In the genomic region with DNA sequence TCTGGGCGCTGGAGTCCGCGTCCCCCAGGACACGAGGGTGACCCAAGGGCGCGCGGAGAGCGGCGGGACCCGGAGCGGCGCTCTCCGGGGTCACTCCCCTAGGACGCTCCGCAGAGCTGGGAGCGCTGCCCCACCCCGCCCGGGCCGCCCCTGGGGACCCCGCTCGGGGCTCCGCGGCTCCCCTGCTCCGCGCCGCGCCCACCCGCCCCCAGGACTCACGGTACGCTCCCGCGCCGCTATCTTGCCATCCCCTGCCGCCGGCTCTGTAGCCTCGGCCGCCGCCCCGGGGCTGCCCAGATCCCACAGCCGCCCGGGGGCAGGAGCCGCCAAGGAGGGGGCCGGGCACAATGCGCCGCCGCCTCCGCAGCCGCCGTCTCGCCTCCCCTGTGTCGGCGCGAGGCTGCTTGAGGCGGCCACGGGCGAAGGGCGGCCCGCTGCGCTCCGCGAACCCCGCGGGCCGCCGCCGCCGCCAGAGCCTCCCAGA, we compare ENCODE assay signal across 8 cellular contexts. TPM values are rescaled to one million over a fixed set of nuclear protein-coding genes. Genes with fewer than 3 reads are reported as not detected.
DNase-seq lines count a peak whose midpoint lies in the region; ATAC-seq, FAIRE-seq and TF ChIP-seq lines count a peak whose summit lies in the region.

No MANE protein-coding gene starts in this region.

- H3K9me3 ChIP-seq in thymus (ENCODE audit: control insufficient read depth), result no peaks in the 10 kb centered on the region

- peaks cover 40% of the 10 kb centered on the region for H3K27me3 ChIP-seq in thymus (ENCODE audit: control insufficient read depth, insufficient read depth)

- FAIRE-seq in HTR-8/SVneo (lab: Jason Lieb, UNC), result peak; percentile 90

- no peaks in the 10 kb centered on the region for H3K36me3 ChIP-seq in thymus (ENCODE audit: control insufficient read depth, insufficient read depth)

- peak overlapping the region; percentile 82 for H3K27ac ChIP-seq in thymus (ENCODE audit: low read depth)

- peak; percentile 51 for ATAC-seq in GM19023 (IDR thresholded peaks at IDR 0.05; ENCODE audit: unreplicated experiment)
- ATAC-seq in left lobe of liver, result peak; percentile 56
- ATAC-seq in GM18909 (IDR thresholded peaks at IDR 0.05; ENCODE audit: poor library complexity, unreplicated experiment), result no peak
- no peak for ATAC-seq in GM21717 (IDR thresholded peaks at IDR 0.05; ENCODE audit: unreplicated experiment)
- no peak for ATAC-seq in HG03280 (IDR thresholded peaks at IDR 0.05; ENCODE audit: unreplicated experiment)

- H3K4me1 ChIP-seq in thymus (ENCODE audit: control insufficient read depth, insufficient read depth, low read length), result peaks cover 6% of the 10 kb centered on the region

- 3% methylated on average over 67 of the region's 67 CpGs for WGBS in thymus

- in situ Hi-C loops in astrocyte of the spinal cord (cut with HindIII; ENCODE audit: low sequenced_read_pairs), result no loop called here

- DNase-seq in HTR-8/SVneo (ENCODE audit: insufficient read length, low spot score) (no peak), astrocyte of the spinal cord (ENCODE audit: low read depth, low spot score) (no peak), left lobe of liver (ENCODE audit: low spot score) (no peak)

- peak overlapping the region; percentile 84 for H3K4me3 ChIP-seq in astrocyte of the spinal cord (ENCODE audit: low read depth, low read length)
- H3K4me3 ChIP-seq in thymus (ENCODE audit: low read length), result peak overlapping the region; percentile 56

- no peak for TF ChIP-seq CTCF in astrocyte of the spinal cord (IDR thresholded peaks at IDR 0.05; ENCODE audit: low read depth, low read length)

RNA-seq across cellular contexts. Expression of gene LIFR, which starts 0.3 kb away (rescaled TPM):
- total RNA-seq in left lobe of liver, result 21.9 TPM
- 27.5 TPM for polyA plus RNA-seq in thymus

Comparison
In these comparisons a context has a peak if more than half of its experiments do, and no peak if none do; other contexts are left out.
1. ATAC-seq: peak in GM19023 (single experiment) and left lobe of liver (single experiment); none in GM18909 (single experiment), GM21717 (single experiment) and HG03280 (single experiment).